Comparison of ENCODE assay signal across 13 cellular contexts in the genomic region with DNA sequence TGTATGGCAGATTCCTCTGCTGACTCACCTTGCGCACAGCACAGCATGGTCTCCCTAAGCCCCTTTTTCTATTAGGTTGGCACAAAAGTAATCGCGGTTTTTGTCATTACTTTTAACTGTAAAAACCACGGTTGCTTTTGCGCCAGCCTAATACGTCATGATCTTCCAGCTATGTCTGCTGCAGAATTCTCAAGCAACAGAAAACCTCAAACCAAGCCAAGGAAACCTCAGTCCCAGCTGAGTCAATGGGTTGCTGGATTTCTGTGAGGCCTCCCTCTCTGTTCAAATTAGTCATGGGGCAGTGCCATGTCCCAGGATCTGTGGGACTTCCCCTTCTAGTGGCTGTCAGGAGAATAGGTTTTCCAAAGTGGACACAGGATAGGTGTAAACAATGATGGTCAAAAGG. TPM values are rescaled to one million over a fixed set of nuclear protein-coding genes. Genes with fewer than 3 reads are reported as not detected.
A peak's percentile ranks its signal among the peaks of the same experiment; 100 is the strongest.
DNase-seq lines count a peak whose midpoint lies in the region; ATAC-seq and TF ChIP-seq lines count a peak whose summit lies in the region.
"Had no signal": no experiment of that assay in that cellular context is flagged by ENCODE, and none has a peak within 500 bp of the region (broad histone marks: within the 10 kb centered on the region; RNA-seq: fewer than 3 reads in every experiment).

No MANE protein-coding gene starts in this region.

- TF ChIP-seq CTCF in astrocyte of the cerebellum (IDR thresholded peaks at IDR 0.05; ENCODE audit: low read depth, low read length, missing control alignments): peak; percentile 14

- no peak overlapping the region for H3K4me3 ChIP-seq in astrocyte of the cerebellum (ENCODE audit: low read depth, low read length)
- no peak overlapping the region for H3K4me3 ChIP-seq in mesendoderm (ENCODE audit: low read length)

- WGBS in mesendoderm (ENCODE audit: extremely low coverage, insufficient coverage, low lambda C conversion rate): no CpG with 5 or more reads among the region's 6 CpGs

- H3K23ac ChIP-seq in mesendoderm (ENCODE audit: low read length): no peak overlapping the region

- H4K5ac ChIP-seq in mesendoderm (ENCODE audit: low read length): no peak overlapping the region

- no peak overlapping the region for H3K18ac ChIP-seq in mesendoderm (ENCODE audit: low read length)

- H3K4me2 ChIP-seq in mesendoderm (ENCODE audit: low read length): no peak overlapping the region

- H3K4ac ChIP-seq in mesendoderm (ENCODE audit: low read depth, low read length): no peak overlapping the region

- no peaks in the 10 kb centered on the region for H3K79me2 ChIP-seq in mesendoderm (ENCODE audit: control insufficient read depth, insufficient read depth, low read length)

- H3K56ac ChIP-seq in mesendoderm (ENCODE audit: low read length): no peak overlapping the region

- H3K79me1 ChIP-seq in mesendoderm (ENCODE audit: low read length): no peaks in the 10 kb centered on the region

- no peaks in the 10 kb centered on the region for H3K27me3 ChIP-seq in mesendoderm (ENCODE audit: insufficient read depth, low read length, poor library complexity)

- H2BK15ac ChIP-seq in mesendoderm (replicated peaks; ENCODE audit: low read depth): no peak overlapping the region

- H4K8ac ChIP-seq in mesendoderm (ENCODE audit: low read depth, low read length): no peak overlapping the region

- H2BK5ac ChIP-seq in mesendoderm (ENCODE audit: low read length): no peak overlapping the region

- DNase-seq in EL: peak; percentile 43
- DNase-seq in HT1080 (ENCODE audit: low read depth): peak; percentile 99
- DNase-seq in astrocyte of the cerebellum (ENCODE audit: low read depth): peak; percentile 39
- DNase-seq in mesendoderm: peak; percentile 66
- no peak for DNase-seq in substantia nigra (lab: John Stamatoyannopoulos, UW)
- DNase-seq in nucleus accumbens (lab: John Stamatoyannopoulos, UW): no peak
- DNase-seq: activated T-cell treated with anti-CD3 and anti-CD28 coated beads, Interleukin-2, amount 50 U/mL, for 4 hours; Caco-2; Karpas-422 had no signal

- H3K9ac ChIP-seq in mesendoderm (ENCODE audit: low read length): no peak overlapping the region

- H3K36me3 ChIP-seq in mesendoderm (ENCODE audit: control insufficient read depth, insufficient read depth, low read length): no peaks in the 10 kb centered on the region

- H3K27ac ChIP-seq in mesendoderm (ENCODE audit: low read depth, low read length): no peak overlapping the region
- no peak overlapping the region for H3K27ac ChIP-seq in substantia nigra (ENCODE audit: low read depth, low read length, poor library complexity, severe bottlenecking)
- H3K27ac ChIP-seq: epithelial cell of prostate had no signal

- in situ Hi-C loops in astrocyte of the cerebellum (cut with HindIII; ENCODE audit: low sequenced_read_pairs): no loop called here

- H2AK5ac ChIP-seq in mesendoderm (ENCODE audit: low read length): no peak overlapping the region

- ATAC-seq in GM21515 (IDR thresholded peaks at IDR 0.05; ENCODE audit: unreplicated experiment) (no peak), GM21381 (IDR thresholded peaks at IDR 0.05; ENCODE audit: unreplicated experiment) (no peak)
- ATAC-seq: Right ventricle myocardium inferior had no signal

- H3K4me1 ChIP-seq in mesendoderm (ENCODE audit: control insufficient read depth, low read depth, low read length): no peaks in the 10 kb centered on the region
- H3K4me1 ChIP-seq: Caco-2 had no signal

- no peak overlapping the region for H2BK120ac ChIP-seq in mesendoderm (ENCODE audit: low read depth, low read length)

RNA-seq across cellular contexts. Expression of a gene that starts 15.7 kb away (rescaled TPM):
- 17.9 and 24.7 TPM in 2 replicates for total RNA-seq in HT1080 (2014; rRNA removed; shearing (Covaris generic))
- polyA plus RNA-seq in HT1080 (2015; cell fraction: cytosol; rRNA removed): 10.2 and 11.8 TPM in 2 replicates
- polyA plus RNA-seq in HT1080 (2015; cell fraction: nucleus; rRNA removed): 28.8 and 34.9 TPM in 2 replicates
- 14.2 TPM for polyA plus RNA-seq in mesendoderm (2013, experiment 1 of 2)
- 14.1 TPM for polyA plus RNA-seq in mesendoderm (2013, experiment 2 of 2)

Comparison
In these comparisons a context has a peak if more than half of its experiments do, and no peak if none do; other contexts are left out.
1. DNase-seq: peak in EL (single experiment), HT1080 (single experiment), astrocyte of the cerebellum (single experiment) and mesendoderm (single experiment); none in substantia nigra (0 of 49) and nucleus accumbens (0 of 56).